In the genomic region with DNA sequence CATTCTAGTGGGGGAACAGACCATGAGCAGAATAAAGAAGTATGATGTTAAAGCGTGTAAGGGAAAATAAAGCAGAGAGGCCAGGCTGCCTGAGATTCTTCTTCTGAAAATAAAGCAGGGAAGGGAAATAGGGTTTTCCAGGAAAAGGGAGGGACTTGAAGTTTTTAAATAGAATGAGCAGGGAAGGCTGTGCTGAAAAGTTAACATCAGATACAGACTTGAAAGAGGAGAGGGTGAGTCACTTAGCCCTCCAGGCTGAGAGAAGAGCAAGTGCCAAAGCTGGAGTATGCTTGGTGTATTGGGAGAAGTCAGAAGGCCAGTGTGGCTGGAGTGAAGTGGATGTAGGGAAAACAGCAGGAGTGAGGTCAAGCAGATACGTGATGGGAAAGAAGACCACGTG, we compare ENCODE assay signal across 13 cellular contexts. TPM values are rescaled to one million over a fixed set of nuclear protein-coding genes. Genes with fewer than 3 reads are reported as not detected.
DNase-seq lines count a peak whose midpoint lies in the region; ATAC-seq and TF ChIP-seq lines count a peak whose summit lies in the region.
"Had no signal": no experiment of that assay in that cellular context is flagged by ENCODE, and none has a peak within 500 bp of the region (broad histone marks: within the 10 kb centered on the region; RNA-seq: fewer than 3 reads in every experiment).

No MANE protein-coding gene starts in this region.

- H3K4me3 ChIP-seq in AG09309 (ENCODE audit: control insufficient read depth, low read depth, low read length): no peak overlapping the region
- H3K4me3 ChIP-seq in lower lobe of right lung: no peak overlapping the region
- H3K4me3 ChIP-seq: esophagus squamous epithelium had no signal

- no peaks in the 10 kb centered on the region for H3K9me3 ChIP-seq in lower lobe of right lung
- H3K9me3 ChIP-seq: esophagus squamous epithelium had no signal

- H3K27me3 ChIP-seq in lower lobe of right lung (ENCODE audit: low read depth): no peaks in the 10 kb centered on the region
- H3K27me3 ChIP-seq: esophagus squamous epithelium had no signal

- peaks cover 14% of the 10 kb centered on the region for H3K4me1 ChIP-seq in lower lobe of right lung

- 0 out of 2 replicates have a peak, but pooled peaks have one; percentile 5 for TF ChIP-seq RAD21 in Ishikawa (IDR thresholded peaks at IDR 0.05; ENCODE audit: low read depth)

- DNase-seq in AG09309 (ENCODE audit: low read depth) (peak; percentile 71), dedifferentiated amniotic fluid mesenchymal stem cell (ENCODE audit: extremely low spot score) (peak; percentile 74), lower lobe of right lung (no peak), epidermal melanocyte (ENCODE audit: insufficient read length, low spot score) (no peak), RKO (ENCODE audit: low spot score) (no peak), iPS-NIHi11 (ENCODE audit: low spot score) (no peak)
- DNase-seq: activated B cell treated with CpG ODN at 0.5 μM for 24 hours; activated naive CD4-positive, alpha-beta T cell; CD4-positive, CD25-positive, alpha-beta regulatory T cell; esophagus squamous epithelium; NCI-H1092 treated with DMSO at 0.1 percent for 48 hours had no signal

- ATAC-seq in lower lobe of right lung (peak; percentile 71 to 87), GM18873 (IDR thresholded peaks at IDR 0.05; ENCODE audit: low FRiP score, unreplicated experiment) (no peak)

- no peaks in the 10 kb centered on the region for H3K36me3 ChIP-seq in lower lobe of right lung
- H3K36me3 ChIP-seq: esophagus squamous epithelium had no signal

- intact Hi-C loops in lower lobe of right lung (cut with DNase I): no loop called here

- TF ChIP-seq EP300 in Ishikawa (IDR thresholded peaks at IDR 0.05; ENCODE audit: borderline replicate concordance): no peak

- H3K27ac ChIP-seq in lower lobe of right lung: no peak overlapping the region

- TF ChIP-seq CTCF in AG09309 (IDR thresholded peaks at IDR 0.05; ENCODE audit: control insufficient read depth, insufficient read depth, low read depth, low read length, missing control alignments) (no peak), lower lobe of right lung (IDR thresholded peaks at IDR 0.05) (no peak)

TF ChIP-seq in Ishikawa, 13 proteins besides CTCF, POLR2A, EP300 and RAD21:
- TF ChIP-seq, protein P1, sequence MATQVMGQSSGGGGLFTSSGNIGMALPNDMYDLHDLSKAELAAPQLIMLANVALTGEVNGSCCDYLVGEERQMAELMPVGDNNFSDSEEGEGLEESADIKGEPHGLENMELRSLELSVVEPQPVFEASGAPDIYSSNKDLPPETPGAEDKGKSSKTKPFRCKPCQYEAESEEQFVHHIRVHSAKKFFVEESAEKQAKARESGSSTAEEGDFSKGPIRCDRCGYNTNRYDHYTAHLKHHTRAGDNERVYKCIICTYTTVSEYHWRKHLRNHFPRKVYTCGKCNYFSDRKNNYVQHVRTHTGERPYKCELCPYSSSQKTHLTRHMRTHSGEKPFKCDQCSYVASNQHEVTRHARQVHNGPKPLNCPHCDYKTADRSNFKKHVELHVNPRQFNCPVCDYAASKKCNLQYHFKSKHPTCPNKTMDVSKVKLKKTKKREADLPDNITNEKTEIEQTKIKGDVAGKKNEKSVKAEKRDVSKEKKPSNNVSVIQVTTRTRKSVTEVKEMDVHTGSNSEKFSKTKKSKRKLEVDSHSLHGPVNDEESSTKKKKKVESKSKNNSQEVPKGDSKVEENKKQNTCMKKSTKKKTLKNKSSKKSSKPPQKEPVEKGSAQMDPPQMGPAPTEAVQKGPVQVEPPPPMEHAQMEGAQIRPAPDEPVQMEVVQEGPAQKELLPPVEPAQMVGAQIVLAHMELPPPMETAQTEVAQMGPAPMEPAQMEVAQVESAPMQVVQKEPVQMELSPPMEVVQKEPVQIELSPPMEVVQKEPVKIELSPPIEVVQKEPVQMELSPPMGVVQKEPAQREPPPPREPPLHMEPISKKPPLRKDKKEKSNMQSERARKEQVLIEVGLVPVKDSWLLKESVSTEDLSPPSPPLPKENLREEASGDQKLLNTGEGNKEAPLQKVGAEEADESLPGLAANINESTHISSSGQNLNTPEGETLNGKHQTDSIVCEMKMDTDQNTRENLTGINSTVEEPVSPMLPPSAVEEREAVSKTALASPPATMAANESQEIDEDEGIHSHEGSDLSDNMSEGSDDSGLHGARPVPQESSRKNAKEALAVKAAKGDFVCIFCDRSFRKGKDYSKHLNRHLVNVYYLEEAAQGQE (IDR thresholded peaks at IDR 0.05; ENCODE audit: low read depth): no peak
- TF ChIP-seq YY1 (IDR thresholded peaks at IDR 0.05; ENCODE audit: low read depth) (no peak), USF1 (IDR thresholded peaks at IDR 0.05) (no peak), TCF12 (IDR thresholded peaks at IDR 0.05; ENCODE audit: low read depth) (no peak), FOXM1 (IDR thresholded peaks at IDR 0.05; ENCODE audit: borderline replicate concordance, low read depth) (no peak), CEBPB (IDR thresholded peaks at IDR 0.05) (no peak), CREB1 (IDR thresholded peaks at IDR 0.05; ENCODE audit: low read depth) (no peak), TEAD4 (IDR thresholded peaks at IDR 0.05) (no peak), TAF1 (IDR thresholded peaks at IDR 0.05; ENCODE audit: low read depth) (no peak), ZBTB7A (IDR thresholded peaks at IDR 0.05; ENCODE audit: low read depth) (no peak)
- TF ChIP-seq, protein P2, sequence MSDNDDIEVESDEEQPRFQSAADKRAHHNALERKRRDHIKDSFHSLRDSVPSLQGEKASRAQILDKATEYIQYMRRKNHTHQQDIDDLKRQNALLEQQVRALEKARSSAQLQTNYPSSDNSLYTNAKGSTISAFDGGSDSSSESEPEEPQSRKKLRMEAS (IDR thresholded peaks at IDR 0.05): no peak

RNA-seq across cellular contexts. Expression of gene PLK4, which starts 10.0 kb away (rescaled TPM):
- total RNA-seq in lower lobe of right lung: 2.0 TPM

Comparison
In these comparisons a context has a peak if more than half of its experiments do, and no peak if none do; other contexts are left out.
1. DNase-seq: peak in AG09309 (single experiment) and dedifferentiated amniotic fluid mesenchymal stem cell (single experiment); none in lower lobe of right lung (single experiment), epidermal melanocyte (single experiment), RKO (single experiment) and iPS-NIHi11 (single experiment).